Comparison of ENCODE assay signal across 28 cellular contexts in the genomic region with DNA sequence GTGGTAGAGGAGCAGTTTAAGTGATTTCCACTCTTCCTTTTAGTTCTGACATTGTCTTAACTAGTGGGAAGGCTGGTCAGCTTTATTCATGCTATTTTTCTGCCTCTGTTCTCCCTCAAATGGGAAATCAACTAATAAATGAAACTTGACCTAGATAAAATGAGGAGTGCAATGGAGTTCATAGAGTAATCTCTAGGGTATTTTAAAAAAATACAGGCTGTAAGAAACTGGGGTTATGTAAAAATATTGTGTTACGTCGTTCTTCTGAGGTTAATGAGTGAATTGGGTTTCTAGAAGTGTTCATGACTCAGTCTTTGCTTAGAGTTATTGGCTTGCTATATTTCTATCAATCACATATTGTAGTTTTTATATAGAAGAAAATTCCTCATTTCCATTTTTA.
"Had no signal": no experiment of that assay in that cellular context is flagged by ENCODE, and none has a peak within 500 bp of the region (broad histone marks: within the 10 kb centered on the region; RNA-seq: fewer than 3 reads in every experiment).

No MANE protein-coding gene starts in this region.

- ATAC-seq: activated CD8-positive, alpha-beta T cell treated with anti-CD3 and anti-CD28 coated beads for 36 hours; activated naive CD4-positive, alpha-beta T cell treated with anti-CD3 and anti-CD28 coated beads, Interleukin-2, amount 50 U/mL, for 72 hours; activated T-cell treated with anti-CD3 and anti-CD28 coated beads, Interleukin-2, amount 50 U/mL, for 4 hours; activated T-cell treated with anti-CD3 and anti-CD28 coated beads, Interleukin-2, amount 50 U/mL, for 72 hours; activated T-helper 17 cell treated with anti-CD3 and anti-CD28 coated beads, Interleukin-2, amount 50 U/mL, for 72 hours; T-cell; T-helper 17 cell had no signal

- DNase-seq: activated B cell treated with CpG ODN at 0.5 μM for 24 hours; activated CD4-positive, alpha-beta memory T cell treated with anti-CD3 and anti-CD28 coated beads for 36 hours; activated CD4-positive, alpha-beta T cell treated with anti-CD3 and anti-CD28 coated beads for 4 hours; activated CD4-positive, alpha-beta T cell treated with anti-CD3 and anti-CD28 coated beads, Interleukin-2, amount 10 ng/mL, durations not matched to agents 24 days and 14 days; activated CD4-positive, alpha-beta T cell treated with anti-CD3 and anti-CD28 coated beads, Interleukin-2, amount 50 U/mL, for 1 hour; activated CD4-positive, alpha-beta T cell treated with anti-CD3 and anti-CD28 coated beads, Interleukin-2, amount 50 U/mL, for 4 hours; activated CD4-positive, CD25-positive, alpha-beta regulatory T cell treated with anti-CD3 and anti-CD28 coated beads, Interleukin-2, amount 50 U/mL, for 72 hours; activated CD8-positive, alpha-beta memory T cell treated with anti-CD3 and anti-CD28 coated beads, Interleukin-2, amount 50 U/mL, for 4 hours; activated CD8-positive, alpha-beta T cell treated with anti-CD3 and anti-CD28 coated beads for 36 hours; activated effector memory CD4-positive, alpha-beta T cell treated with anti-CD3 and anti-CD28 coated beads, Interleukin-2, amount 50 U/mL, for 16 hours; activated gamma-delta T cell treated with Interleukin-2 at 50 U/mL for 16 hours; activated naive CD4-positive, alpha-beta T cell; activated naive CD4-positive, alpha-beta T cell treated with anti-CD3 and anti-CD28 coated beads for 36 hours; activated naive CD4-positive, alpha-beta T cell treated with anti-CD3 and anti-CD28 coated beads, Interleukin-2, amount 50 U/mL, for 16 hours; activated naive CD8-positive, alpha-beta T cell treated with anti-CD3 and anti-CD28 coated beads for 36 hours; activated T-cell treated with anti-CD3 and anti-CD28 coated beads for 4 hours; activated T-cell treated with anti-CD3 and anti-CD28 coated beads, Interleukin-2, amount 50 U/mL, for 1 hour; activated T-cell treated with anti-CD3 and anti-CD28 coated beads, Interleukin-2, amount 50 U/mL, for 4 hours; activated T-cell treated with anti-CD3 and anti-CD28 coated beads, Interleukin-2, amount 50 U/mL, for 72 hours; amygdala; anterior cingulate cortex; caudate nucleus; cerebellar nuclear complex; T-cell; T-helper 17 cell; T1000 had no signal
